ENCODE assay signal across 1 cellular context in the genomic region with DNA sequence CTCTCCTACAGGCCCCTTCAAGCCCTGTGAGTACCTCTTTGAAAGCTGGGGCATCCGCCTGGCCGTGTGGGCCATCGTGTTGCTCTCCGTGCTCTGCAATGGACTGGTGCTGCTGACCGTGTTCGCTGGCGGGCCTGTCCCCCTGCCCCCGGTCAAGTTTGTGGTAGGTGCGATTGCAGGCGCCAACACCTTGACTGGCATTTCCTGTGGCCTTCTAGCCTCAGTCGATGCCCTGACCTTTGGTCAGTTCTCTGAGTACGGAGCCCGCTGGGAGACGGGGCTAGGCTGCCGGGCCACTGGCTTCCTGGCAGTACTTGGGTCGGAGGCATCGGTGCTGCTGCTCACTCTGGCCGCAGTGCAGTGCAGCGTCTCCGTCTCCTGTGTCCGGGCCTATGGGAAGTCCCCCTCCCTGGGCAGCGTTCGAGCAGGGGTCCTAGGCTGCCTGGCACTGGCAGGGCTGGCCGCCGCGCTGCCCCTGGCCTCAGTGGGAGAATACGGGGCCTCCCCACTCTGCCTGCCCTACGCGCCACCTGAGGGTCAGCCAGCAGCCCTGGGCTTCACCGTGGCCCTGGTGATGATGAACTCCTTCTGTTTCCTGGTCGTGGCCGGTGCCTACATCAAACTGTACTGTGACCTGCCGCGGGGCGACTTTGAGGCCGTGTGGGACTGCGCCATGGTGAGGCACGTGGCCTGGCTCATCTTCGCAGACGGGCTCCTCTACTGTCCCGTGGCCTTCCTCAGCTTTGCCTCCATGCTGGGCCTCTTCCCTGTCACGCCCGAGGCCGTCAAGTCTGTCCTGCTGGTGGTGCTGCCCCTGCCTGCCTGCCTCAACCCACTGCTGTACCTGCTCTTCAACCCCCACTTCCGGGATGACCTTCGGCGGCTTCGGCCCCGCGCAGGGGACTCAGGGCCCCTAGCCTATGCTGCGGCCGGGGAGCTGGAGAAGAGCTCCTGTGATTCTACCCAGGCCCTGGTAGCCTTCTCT.
TF ChIP-seq lines count a peak whose summit lies in the region.

No MANE protein-coding gene starts in this region.

TF ChIP-seq in GM23338, 12 proteins besides CTCF, POLR2A, EP300 and RAD21 (continued from another document):
- TF ChIP-seq NANOG (IDR thresholded peaks at IDR 0.05; ENCODE audit: borderline replicate concordance) (no peak), POLR2AphosphoS5 (IDR thresholded peaks at IDR 0.05; ENCODE audit: low read depth) (no peak), ZNF331 (CRISPR knock-in tag; IDR thresholded peaks at IDR 0.05; ENCODE audit: low read depth) (no peak), STAT1 (IDR thresholded peaks at IDR 0.05; ENCODE audit: unreplicated experiment) (no peak)
- TF ChIP-seq, protein P1, sequence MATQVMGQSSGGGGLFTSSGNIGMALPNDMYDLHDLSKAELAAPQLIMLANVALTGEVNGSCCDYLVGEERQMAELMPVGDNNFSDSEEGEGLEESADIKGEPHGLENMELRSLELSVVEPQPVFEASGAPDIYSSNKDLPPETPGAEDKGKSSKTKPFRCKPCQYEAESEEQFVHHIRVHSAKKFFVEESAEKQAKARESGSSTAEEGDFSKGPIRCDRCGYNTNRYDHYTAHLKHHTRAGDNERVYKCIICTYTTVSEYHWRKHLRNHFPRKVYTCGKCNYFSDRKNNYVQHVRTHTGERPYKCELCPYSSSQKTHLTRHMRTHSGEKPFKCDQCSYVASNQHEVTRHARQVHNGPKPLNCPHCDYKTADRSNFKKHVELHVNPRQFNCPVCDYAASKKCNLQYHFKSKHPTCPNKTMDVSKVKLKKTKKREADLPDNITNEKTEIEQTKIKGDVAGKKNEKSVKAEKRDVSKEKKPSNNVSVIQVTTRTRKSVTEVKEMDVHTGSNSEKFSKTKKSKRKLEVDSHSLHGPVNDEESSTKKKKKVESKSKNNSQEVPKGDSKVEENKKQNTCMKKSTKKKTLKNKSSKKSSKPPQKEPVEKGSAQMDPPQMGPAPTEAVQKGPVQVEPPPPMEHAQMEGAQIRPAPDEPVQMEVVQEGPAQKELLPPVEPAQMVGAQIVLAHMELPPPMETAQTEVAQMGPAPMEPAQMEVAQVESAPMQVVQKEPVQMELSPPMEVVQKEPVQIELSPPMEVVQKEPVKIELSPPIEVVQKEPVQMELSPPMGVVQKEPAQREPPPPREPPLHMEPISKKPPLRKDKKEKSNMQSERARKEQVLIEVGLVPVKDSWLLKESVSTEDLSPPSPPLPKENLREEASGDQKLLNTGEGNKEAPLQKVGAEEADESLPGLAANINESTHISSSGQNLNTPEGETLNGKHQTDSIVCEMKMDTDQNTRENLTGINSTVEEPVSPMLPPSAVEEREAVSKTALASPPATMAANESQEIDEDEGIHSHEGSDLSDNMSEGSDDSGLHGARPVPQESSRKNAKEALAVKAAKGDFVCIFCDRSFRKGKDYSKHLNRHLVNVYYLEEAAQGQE (IDR thresholded peaks at IDR 0.05; ENCODE audit: unreplicated experiment), result no peak
